ENCODE assay signal across 8 cellular contexts in the genomic region with DNA sequence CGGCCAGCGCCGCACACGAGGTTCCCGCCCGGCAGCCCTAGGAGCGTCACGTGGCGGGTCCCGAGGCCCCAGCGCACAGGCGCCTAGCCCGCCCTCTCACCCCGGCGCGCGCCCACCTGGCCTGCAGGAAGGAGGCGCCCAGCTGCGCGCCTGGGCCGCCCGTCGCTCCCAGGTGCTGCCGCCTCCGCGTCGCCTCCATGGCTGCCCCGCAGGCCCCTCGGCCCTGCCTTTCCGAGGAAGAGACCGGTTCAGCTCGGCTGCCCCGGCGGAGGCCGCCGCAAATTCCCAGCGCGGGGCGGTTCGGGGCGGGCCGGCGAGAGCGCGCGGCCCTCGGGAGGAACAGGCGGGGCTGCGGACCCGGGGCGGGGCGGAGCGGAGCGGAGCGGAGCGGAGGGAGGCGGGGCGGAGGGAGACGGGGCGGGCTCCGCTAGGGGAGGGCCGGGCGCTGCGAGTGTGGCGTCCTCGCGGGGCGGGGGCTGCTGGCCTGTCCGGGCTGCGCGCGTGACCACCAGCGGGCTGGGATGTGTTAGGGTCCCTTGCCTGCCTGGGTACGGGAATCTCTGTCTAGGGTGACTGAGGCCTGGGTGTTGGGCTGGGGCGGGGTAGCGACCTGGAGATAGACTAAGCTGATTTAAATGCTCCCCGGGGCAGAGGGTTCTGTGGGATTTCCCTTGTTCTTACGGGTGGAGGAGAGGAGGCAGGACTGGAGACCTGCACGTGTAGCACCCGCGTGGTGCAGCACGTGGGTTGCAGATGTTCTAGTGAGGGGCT. TPM values are rescaled to one million over a fixed set of nuclear protein-coding genes. Genes with fewer than 3 reads are reported as not detected.
DNase-seq lines count a peak whose midpoint lies in the region; ATAC-seq and TF ChIP-seq lines count a peak whose summit lies in the region.

A gene (minus strand): TSS at position 343 of the 771 bp plus-strand sequence. CDS start 144 bp downstream, at position 199.

- TF ChIP-seq CTCF in Peyer's patch (IDR thresholded peaks at IDR 0.05) (no peak), esophagus muscularis mucosa (IDR thresholded peaks at IDR 0.05) (no peak)

- no peak for TF ChIP-seq EP300 in esophagus muscularis mucosa (IDR thresholded peaks at IDR 0.05)

- intact Hi-C loops in esophagus muscularis mucosa (cut with DNase I), result no loop called here

- DNase-seq in DMS 273 (lab: John Stamatoyannopoulos, UW; ENCODE audit: unreplicated experiment), result peak; percentile 90
- DNase-seq in HuH-7.5 (ENCODE audit: low spot score), result peak; percentile 91
- peak; percentile 83 to 94 (median 91) for DNase-seq in Peyer's patch
- peak; percentile 90 to 93 for DNase-seq in activated T-cell treated with anti-CD3 and anti-CD28 coated beads, Interleukin-2, amount 50 U/mL, for 48 hours
- DNase-seq in esophagus muscularis mucosa (ENCODE audit: extremely low spot score), result peak; percentile 94
- DNase-seq in myocyte (ENCODE audit: low read depth), result peak; percentile 85
- DNase-seq in stimulated activated CD8-positive, alpha-beta memory T cell treated with anti-CD3 and anti-CD28 coated beads, Interleukin-7, amount 100 ng/mL, for 4 hours (ENCODE audit: low read depth in 2 of 2), result peak; percentile 63 to 87

- H3K27ac ChIP-seq in Peyer's patch, result peak within 1 kb of the TSS; percentile 73 to 91 (median 88)
- peak within 1 kb of the TSS; percentile 82 to 91 (median 88) for H3K27ac ChIP-seq in esophagus muscularis mucosa (replicated peaks in 1 of 4)

- peak; percentile 63 for ATAC-seq in GM21526 (IDR thresholded peaks at IDR 0.05; ENCODE audit: low FRiP score, unreplicated experiment)

- WGBS in esophagus muscularis mucosa, result 0% methylated on average over 7 of the region's 82 CpGs

- TF ChIP-seq POLR2A in Peyer's patch (IDR thresholded peaks at IDR 0.05) (peak; percentile 13 to 41), esophagus muscularis mucosa (IDR thresholded peaks at IDR 0.05; ENCODE audit: low read depth) (no peak)

- no peaks in the 10 kb centered on the region for H3K27me3 ChIP-seq in Peyer's patch
- H3K27me3 ChIP-seq in esophagus muscularis mucosa, result no peaks in the 10 kb centered on the region

- H3K36me3 ChIP-seq in Peyer's patch (no peaks in the 10 kb centered on the region), esophagus muscularis mucosa (no peaks in the 10 kb centered on the region)

- peaks cover 0 to 41% (median 9%) of the 10 kb centered on the region in 4 donors for H3K4me1 ChIP-seq in Peyer's patch
- peaks cover 19 to 29% (median 25%) of the 10 kb centered on the region in 4 donors for H3K4me1 ChIP-seq in esophagus muscularis mucosa

- H3K9me3 ChIP-seq in Peyer's patch (no peaks in the 10 kb centered on the region), esophagus muscularis mucosa (no peaks in the 10 kb centered on the region)

- peak within 1 kb of the TSS; percentile 82 to 98 (median 88) for H3K4me3 ChIP-seq in Peyer's patch
- H3K4me3 ChIP-seq in esophagus muscularis mucosa, result peak within 1 kb of the TSS; percentile 83 to 93 (median 90)

RNA-seq across cellular contexts. Expression of the gene that starts here (rescaled TPM):
- total RNA-seq in Peyer's patch (10 to 100 TPM; 19.0 to 38.0 (median 23.0) TPM), esophagus muscularis mucosa (10 to 100 TPM; 13.4 to 18.2 (median 16.1) TPM), myocyte (14.1 and 16.0 TPM in 2 replicates)
- polyA plus RNA-seq in myocyte (2012), result 14.9 TPM

Comparison
In these comparisons a context has a peak if more than half of its experiments do, and no peak if none do; other contexts are left out.
1. Peak in every context shown above with its lines: DNase-seq, ATAC-seq, H3K4me3 ChIP-seq and H3K27ac ChIP-seq.